12 cellular contexts compared by ENCODE assay signal in the genomic region with DNA sequence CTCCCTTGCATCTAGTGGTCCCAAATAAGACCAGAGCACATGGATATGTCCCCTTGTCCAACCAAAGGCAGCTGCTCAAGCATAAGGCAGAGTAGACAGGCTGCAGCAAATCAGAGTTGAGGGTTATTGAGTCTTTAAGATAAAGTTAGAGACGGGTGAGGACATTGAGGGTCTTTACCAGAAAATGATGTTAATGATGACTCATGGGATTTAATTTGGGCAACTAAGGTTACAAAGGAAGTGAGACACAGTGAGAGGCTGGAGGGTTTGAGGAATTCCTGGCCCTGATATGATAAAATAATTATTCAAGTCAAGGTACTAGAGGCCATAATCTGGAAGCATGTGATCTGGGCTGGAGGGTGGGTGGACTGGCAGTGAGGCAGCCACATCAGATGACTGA.
A peak's percentile ranks its signal among the peaks of the same experiment; 100 is the strongest.
DNase-seq lines count a peak whose midpoint lies in the region; TF ChIP-seq lines count a peak whose summit lies in the region.
"Had no signal": no experiment of that assay in that cellular context is flagged by ENCODE, and none has a peak within 500 bp of the region (broad histone marks: within the 10 kb centered on the region; RNA-seq: fewer than 3 reads in every experiment).

No MANE protein-coding gene starts in this region.

- H3K4me1 ChIP-seq in adrenal gland (replicated peaks in 1 of 2) = no peaks in the 10 kb centered on the region

- intact Hi-C loops in adrenal gland (cut with DNase I) = loop anchor here in 1 of 2 donors (10.0 kb wide), 1 partner anchor 171 kb away; no protein-coding TSS in a partner anchor

- DNase-seq in ELR (ENCODE audit: low read depth) (peak; percentile 36), NCI-H226 (peak; percentile 35), fibroblast of mammary gland (ENCODE audit: low read depth) (peak; percentile 38), iPS-NIHi11 (ENCODE audit: low spot score) (no peak), adrenal gland (no peak), NCI-H1930 (lab: John Stamatoyannopoulos, UW) (no peak)
- DNase-seq in activated CD4-positive, alpha-beta T cell treated with anti-CD3 and anti-CD28 coated beads, Interleukin-2, amount 50 U/mL, for 48 hours = no peak
- DNase-seq: CD8-positive, alpha-beta T cell; COR-L47; DMS153; DMS79 treated with DMSO at 0.1 percent for 48 hours; GDM1 had no signal

- TF ChIP-seq POLR2A in adrenal gland (IDR thresholded peaks at IDR 0.05) = no peak

- H3K36me3 ChIP-seq in adrenal gland (replicated peaks in 1 of 2) = no peaks in the 10 kb centered on the region

- TF ChIP-seq CTCF in fibroblast of mammary gland (conservative IDR thresholded peaks at IDR 0.05; ENCODE audit: control insufficient read depth, insufficient read depth, low read depth, low read length) = no peak
- no peak for TF ChIP-seq CTCF in adrenal gland (IDR thresholded peaks at IDR 0.05)

- WGBS in adrenal gland, 4 donors = 34 to 84% (median 56%) methylated on average over 1 of the region's 1 CpG

- no peak overlapping the region for H3K27ac ChIP-seq in adrenal gland

- H3K9me3 ChIP-seq in adrenal gland (replicated peaks in 1 of 3) = no peaks in the 10 kb centered on the region

- H3K4me3 ChIP-seq in fibroblast of mammary gland (ENCODE audit: control insufficient read depth, low read depth, low read length) = no peak overlapping the region
- no peak overlapping the region for H3K4me3 ChIP-seq in adrenal gland

- no peaks in the 10 kb centered on the region for H3K27me3 ChIP-seq in adrenal gland

Comparison
In these comparisons a context has a peak if more than half of its experiments do, and no peak if none do; other contexts are left out.
1. DNase-seq: peak in ELR (single experiment), NCI-H226 (single experiment) and fibroblast of mammary gland (single experiment); none in iPS-NIHi11 (single experiment), adrenal gland (0 of 7), NCI-H1930 (0 of 2) and activated CD4-positive, alpha-beta T cell treated with anti-CD3 and anti-CD28 coated beads, Interleukin-2, amount 50 U/mL, for 48 hours (0 of 2).